Comparison of ENCODE assay signal across 1 cellular context in the genomic region with DNA sequence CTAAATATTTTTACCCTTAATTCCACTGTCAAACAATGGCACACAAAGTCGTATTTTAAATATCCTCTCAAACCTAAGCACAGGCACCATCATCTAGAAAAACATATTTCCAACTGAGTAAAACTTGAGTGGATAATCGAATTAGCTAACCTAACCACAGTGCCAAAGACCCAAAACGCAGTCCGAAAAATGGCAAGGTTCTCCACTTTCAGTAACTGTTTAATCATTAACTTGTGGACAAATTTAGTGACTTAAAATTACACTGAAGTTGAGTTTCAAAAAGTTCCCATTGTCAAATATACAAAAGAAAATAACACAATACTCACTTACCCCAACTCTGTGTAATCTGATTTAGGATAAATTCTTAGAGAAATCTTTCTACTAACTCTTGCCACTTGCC.
TF ChIP-seq lines count a peak whose summit lies in the region.

No MANE protein-coding gene starts in this region.

TF ChIP-seq in A549, 52 proteins besides CTCF, POLR2A, EP300 and RAD21:
- no peak for TF ChIP-seq KDM1A (IDR thresholded peaks at IDR 0.05; ENCODE audit: low read depth)
- TF ChIP-seq ZC3H11A (IDR thresholded peaks at IDR 0.05): no peak
- no peak for TF ChIP-seq ZSCAN20 (CRISPR knock-in tag; IDR thresholded peaks at IDR 0.05)
- TF ChIP-seq GATA3 (IDR thresholded peaks at IDR 0.05; ENCODE audit: borderline replicate concordance): no peak
- TF ChIP-seq FOSL2 (IDR thresholded peaks at IDR 0.05): no peak
- no peak for TF ChIP-seq FOSL2 (CRISPR knock-in tag; IDR thresholded peaks at IDR 0.05)
- TF ChIP-seq EHF (CRISPR knock-in tag; IDR thresholded peaks at IDR 0.05): no peak
- no peak for TF ChIP-seq CEBPB (IDR thresholded peaks at IDR 0.05)
- TF ChIP-seq TFCP2L1 (CRISPR knock-in tag; IDR thresholded peaks at IDR 0.05): no peak
